ENCODE assay signal across 9 cellular contexts in genomic region chr13:59771272-59771671, GRCh38.
A peak's percentile ranks its signal among the peaks of the same experiment; 100 is the strongest.
DNase-seq lines count a peak whose midpoint lies in the region; ATAC-seq and TF ChIP-seq lines count a peak whose summit lies in the region.
"Had no signal": no experiment of that assay in that cellular context is flagged by ENCODE, and none has a peak within 500 bp of the region (broad histone marks: within the 10 kb centered on the region; RNA-seq: fewer than 3 reads in every experiment).

No MANE protein-coding gene starts in this region.

- no peaks in the 10 kb centered on the region; the same call in 1 of the 2 replicates for H3K9me3 Mint-ChIP-seq in HFFc6
- no peaks in the 10 kb centered on the region for H3K9me3 Mint-ChIP-seq in WTC11

- peaks cover 79% of the 10 kb centered on the region for H3K4me1 Mint-ChIP-seq in HFFc6 (ENCODE audit: low read depth)
- peaks cover 25% of the 10 kb centered on the region for H3K4me1 Mint-ChIP-seq in WTC11

- H3K36me3 ChIP-seq in BJ (ENCODE audit: control insufficient read depth, insufficient read depth, low read length): no peaks in the 10 kb centered on the region

- H3K36me3 Mint-ChIP-seq in HFFc6 (ENCODE audit: low read depth) (peaks cover 11% of the 10 kb centered on the region), WTC11 (no peaks in the 10 kb centered on the region)

- H3K27ac Mint-ChIP-seq in HFFc6 (no peak overlapping the region; the same call in 1 of the 2 replicates), WTC11 (no peak overlapping the region)

- DNase-seq in BJ (ENCODE audit: low read depth) (no peak), HFFc6 (peak; percentile 35), WTC11 (ENCODE audit: low spot score) (no peak), left lobe of liver (ENCODE audit: low spot score) (no peak), T-helper 2 cell (no peak), ureter (ENCODE audit: low spot score) (no peak), activated gamma-delta T cell treated with Interleukin-2 at 50 U/mL for 16 hours (no peak)
- no peak for DNase-seq in stimulated activated naive CD4-positive, alpha-beta T cell (lab: John Stamatoyannopoulos, UW)
- DNase-seq: T-helper 1 cell had no signal

- POLR2A ChIA-PET in BJ (lab: Charles Lee): no interaction called here
- POLR2A ChIA-PET in WTC11 (lab: Charles Lee): no interaction called here

- no peak overlapping the region for H3K4me3 ChIP-seq in BJ (ENCODE audit: low read depth, low read length)

- TF ChIP-seq CTCF in BJ (IDR thresholded peaks at IDR 0.05; ENCODE audit: insufficient read depth, low read depth, low read length) (peak; percentile 76), HFFc6 (IDR thresholded peaks at IDR 0.05) (peak; percentile 85), WTC11 (IDR thresholded peaks at IDR 0.05) (no peak)

- 0 out of 2 replicates have a peak, but pooled peaks have one; percentile 38 for ATAC-seq in WTC11
- ATAC-seq in left lobe of liver: peak; percentile 69

- no peaks in the 10 kb centered on the region for H3K27me3 Mint-ChIP-seq in HFFc6 (ENCODE audit: insufficient read depth)
- no peaks in the 10 kb centered on the region for H3K27me3 Mint-ChIP-seq in WTC11 (ENCODE audit: low read depth)

- CTCF ChIA-PET in BJ (lab: Yijun Ruan, JAX) (interaction anchor here (0.6 to 2.8 kb wide), 24 partner anchors 11 to 455 kb away, joined by 3 to 28 read pairs (median 4); no protein-coding TSS in a partner anchor), WTC11 (lab: Charles Lee) (interaction anchor here (0.5 to 1.9 kb wide), 13 partner anchors 14 to 660 kb away, joined by 3 to 12 read pairs (median 4); no protein-coding TSS in a partner anchor)

- no peak overlapping the region for H3K4me3 Mint-ChIP-seq in HFFc6
- no peak overlapping the region for H3K4me3 Mint-ChIP-seq in WTC11

- no peaks in the 10 kb centered on the region for H3K27me3 ChIP-seq in BJ (ENCODE audit: control insufficient read depth, insufficient read depth, low read length)

TF ChIP-seq in WTC11, 78 proteins besides CTCF, POLR2A, EP300 and RAD21:
- TF ChIP-seq ESRRA (CRISPR knock-in tag; IDR thresholded peaks at IDR 0.05; ENCODE audit: borderline replicate concordance): no peak
- no peak for TF ChIP-seq USF1 (CRISPR knock-in tag; IDR thresholded peaks at IDR 0.05)
- no peak for TF ChIP-seq MYBL2 (CRISPR knock-in tag; IDR thresholded peaks at IDR 0.05)
- no peak for TF ChIP-seq NFYB (CRISPR knock-in tag; conservative IDR thresholded peaks at IDR 0.05; ENCODE audit: low read depth)
- TF ChIP-seq HMGXB4 (CRISPR knock-in tag; IDR thresholded peaks at IDR 0.05): no peak
- TF ChIP-seq E2F5 (CRISPR knock-in tag; IDR thresholded peaks at IDR 0.05): no peak
- TF ChIP-seq NR3C1 (CRISPR knock-in tag; conservative IDR thresholded peaks at IDR 0.05; ENCODE audit: low read depth): no peak
- peak; percentile 46; the same call in 1 of the 2 replicates for TF ChIP-seq HMGA2 (CRISPR knock-in tag; IDR thresholded peaks at IDR 0.05)
